In genomic region chr7:150476285-150476684, GRCh38 we compare ENCODE assay signal across 24 cellular contexts. TPM values are rescaled to one million over a fixed set of nuclear protein-coding genes. Genes with fewer than 3 reads are reported as not detected.
DNase-seq lines count a peak whose midpoint lies in the region; ATAC-seq and TF ChIP-seq lines count a peak whose summit lies in the region.
"Had no signal": no experiment of that assay in that cellular context is flagged by ENCODE, and none has a peak within 500 bp of the region (broad histone marks: within the 10 kb centered on the region; RNA-seq: fewer than 3 reads in every experiment).

No MANE protein-coding gene starts in this region.

- H3K27me3 Mint-ChIP-seq in activated CD4-positive, alpha-beta T cell treated with anti-CD3 and anti-CD28 coated beads, Interleukin-2, amount 10 ng/mL, durations not matched to agents 24 days and 14 days = no peaks in the 10 kb centered on the region
- no peaks in the 10 kb centered on the region for H3K27me3 Mint-ChIP-seq in CD4-positive, alpha-beta T cell
- no peaks in the 10 kb centered on the region for H3K27me3 Mint-ChIP-seq in activated T-helper 2 cell treated with anti-CD3 and anti-CD28 coated beads, Interferon-gamma antibody, Interleukin-2, Interleukin-4, amounts not matched to agents 10 μg/mL and 5 μg/mL and 100 μg/mL, durations not matched to agents 14 hours and 24 hours and 36 hours (ENCODE audit: low read depth)
- H3K27me3 Mint-ChIP-seq in naive thymus-derived CD8-positive, alpha-beta T cell = no peaks in the 10 kb centered on the region

- H3K9me3 ChIP-seq in CD4-positive, alpha-beta T cell (ENCODE audit: control insufficient read depth, low read length) = no peaks in the 10 kb centered on the region
- H3K9me3 ChIP-seq: Caco-2, prostate gland, upper lobe of right lung had no signal

- peaks cover 14% of the 10 kb centered on the region for H3K9me3 Mint-ChIP-seq in activated CD4-positive, alpha-beta T cell treated with anti-CD3 and anti-CD28 coated beads, Interleukin-2, amount 10 ng/mL, durations not matched to agents 24 days and 14 days
- peaks cover 9% of the 10 kb centered on the region for H3K9me3 Mint-ChIP-seq in CD4-positive, alpha-beta T cell
- H3K9me3 Mint-ChIP-seq in activated T-helper 2 cell treated with anti-CD3 and anti-CD28 coated beads, Interferon-gamma antibody, Interleukin-2, Interleukin-4, amounts not matched to agents 10 μg/mL and 5 μg/mL and 100 μg/mL, durations not matched to agents 14 hours and 24 hours and 36 hours = peaks cover 11% of the 10 kb centered on the region
- H3K9me3 Mint-ChIP-seq in naive thymus-derived CD8-positive, alpha-beta T cell = peaks cover 0 to 5% (median 0%) of the 10 kb centered on the region in 9 donors

- POLR2A ChIA-PET in CD4-positive, alpha-beta T cell (lab: Charles Lee) = interaction anchor here (1.2 to 3.7 kb wide), 5 partner anchors 12 to 39 kb away, joined by 3 to 17 read pairs (median 5); partner anchors contain the start of gene GIMAP7
- POLR2A ChIA-PET in naive thymus-derived CD8-positive, alpha-beta T cell (lab: Charles Lee) = interaction anchor here (1.3 to 13.2 kb wide), 4 partner anchors 8 to 38 kb away, joined by 5 to 198 read pairs (median 14); partner anchors contain the start of genes GIMAP7 and GIMAP8

- H3K4me3 Mint-ChIP-seq in activated CD4-positive, alpha-beta T cell treated with anti-CD3 and anti-CD28 coated beads, Interleukin-2, amount 10 ng/mL, durations not matched to agents 24 days and 14 days = peak overlapping the region; percentile 65
- H3K4me3 Mint-ChIP-seq in CD4-positive, alpha-beta T cell = peak overlapping the region; percentile 25
- no peak overlapping the region for H3K4me3 Mint-ChIP-seq in activated T-helper 2 cell treated with anti-CD3 and anti-CD28 coated beads, Interferon-gamma antibody, Interleukin-2, Interleukin-4, amounts not matched to agents 10 μg/mL and 5 μg/mL and 100 μg/mL, durations not matched to agents 14 hours and 24 hours and 36 hours (ENCODE audit: low read depth)
- peak overlapping the region in 9 of 10 donors; percentile 1 to 80 (median 34) for H3K4me3 Mint-ChIP-seq in naive thymus-derived CD8-positive, alpha-beta T cell
- H3K4me3 Mint-ChIP-seq: WTC11 had no signal

- DNase-seq in activated CD4-positive, alpha-beta T cell treated with anti-CD3 and anti-CD28 coated beads, Interleukin-2, amount 10 ng/mL, durations not matched to agents 24 days and 14 days = no peak
- DNase-seq in activated CD4-positive, alpha-beta T cell treated with anti-CD3 and anti-CD28 coated beads, Interleukin-2, amount 50 U/mL, for 1 hour = no peak
- no peak for DNase-seq in CD4-positive, alpha-beta T cell
- no peak for DNase-seq in activated T-helper 2 cell treated with anti-CD3 and anti-CD28 coated beads, Interferon-gamma antibody, Interleukin-2, Interleukin-4, amounts not matched to agents 10 μg/mL and 5 μg/mL and 100 μg/mL, durations not matched to agents 14 hours and 24 hours and 36 hours (ENCODE audit: low spot score)
- DNase-seq in naive thymus-derived CD8-positive, alpha-beta T cell = no peak
- DNase-seq in NCI-H524 (lab: John Stamatoyannopoulos, UW) (no peak), SKM-1 treated with dmso at 0.1 percent for 144 hours (lab: John Stamatoyannopoulos, UW; ENCODE audit: unreplicated experiment) (no peak), NCI-H1694 treated with DMSO at 0.1 percent for 48 hours (lab: John Stamatoyannopoulos, UW) (no peak)
- DNase-seq: Caco-2, DMS79 treated with DMSO at 0.1 percent for 48 hours, glutamatergic neuron, kidney, NCI-H1105, NCI-H2029, NCI-H226, NCI-H748 treated with DMSO at 0.1 percent for 48 hours, substantia nigra, upper lobe of right lung had no signal

- CTCF ChIA-PET in CD4-positive, alpha-beta T cell (lab: Charles Lee) = interaction anchor here (1.6 to 1.9 kb wide), 2 partner anchors 11 to 38 kb away, joined by 3 to 4 read pairs; partner anchors contain the start of gene GIMAP7

- peaks cover 63% of the 10 kb centered on the region for H3K36me3 Mint-ChIP-seq in activated CD4-positive, alpha-beta T cell treated with anti-CD3 and anti-CD28 coated beads, Interleukin-2, amount 10 ng/mL, durations not matched to agents 24 days and 14 days (ENCODE audit: low read depth)
- peaks cover 78% of the 10 kb centered on the region for H3K36me3 Mint-ChIP-seq in CD4-positive, alpha-beta T cell (ENCODE audit: low read depth)
- H3K36me3 Mint-ChIP-seq in activated T-helper 2 cell treated with anti-CD3 and anti-CD28 coated beads, Interferon-gamma antibody, Interleukin-2, Interleukin-4, amounts not matched to agents 10 μg/mL and 5 μg/mL and 100 μg/mL, durations not matched to agents 14 hours and 24 hours and 36 hours (ENCODE audit: low read depth) = peaks cover 66% of the 10 kb centered on the region
- peaks cover 36 to 73% (median 72%) of the 10 kb centered on the region in 3 donors for H3K36me3 Mint-ChIP-seq in naive thymus-derived CD8-positive, alpha-beta T cell
- H3K36me3 Mint-ChIP-seq: WTC11 had no signal

- peaks cover 72% of the 10 kb centered on the region for H3K4me1 Mint-ChIP-seq in activated CD4-positive, alpha-beta T cell treated with anti-CD3 and anti-CD28 coated beads, Interleukin-2, amount 10 ng/mL, durations not matched to agents 24 days and 14 days
- H3K4me1 Mint-ChIP-seq in CD4-positive, alpha-beta T cell (ENCODE audit: low read depth) = peaks cover 92% of the 10 kb centered on the region
- peaks cover 54% of the 10 kb centered on the region for H3K4me1 Mint-ChIP-seq in activated T-helper 2 cell treated with anti-CD3 and anti-CD28 coated beads, Interferon-gamma antibody, Interleukin-2, Interleukin-4, amounts not matched to agents 10 μg/mL and 5 μg/mL and 100 μg/mL, durations not matched to agents 14 hours and 24 hours and 36 hours (ENCODE audit: low read depth)
- peaks cover 44 to 93% (median 91%) of the 10 kb centered on the region in 4 donors for H3K4me1 Mint-ChIP-seq in naive thymus-derived CD8-positive, alpha-beta T cell

- peak overlapping the region; percentile 100 for H3K27ac Mint-ChIP-seq in activated CD4-positive, alpha-beta T cell treated with anti-CD3 and anti-CD28 coated beads, Interleukin-2, amount 10 ng/mL, durations not matched to agents 24 days and 14 days
- peak overlapping the region; percentile 97 for H3K27ac Mint-ChIP-seq in CD4-positive, alpha-beta T cell
- peak overlapping the region; percentile 82 for H3K27ac Mint-ChIP-seq in activated T-helper 2 cell treated with anti-CD3 and anti-CD28 coated beads, Interferon-gamma antibody, Interleukin-2, Interleukin-4, amounts not matched to agents 10 μg/mL and 5 μg/mL and 100 μg/mL, durations not matched to agents 14 hours and 24 hours and 36 hours
- H3K27ac Mint-ChIP-seq in naive thymus-derived CD8-positive, alpha-beta T cell = peak overlapping the region; percentile 89 to 100 (median 100)
- H3K27ac Mint-ChIP-seq: WTC11 had no signal

- no peak for TF ChIP-seq CTCF in CD4-positive, alpha-beta T cell (IDR thresholded peaks at IDR 0.05)

- peak overlapping the region; percentile 92 for H3K27ac ChIP-seq in CD4-positive, alpha-beta T cell (ENCODE audit: low read depth, low read length)
- H3K27ac ChIP-seq: HL-60, prostate gland, RWPE1, upper lobe of right lung had no signal

- H3K27me3 ChIP-seq in CD4-positive, alpha-beta T cell (ENCODE audit: control insufficient read depth, insufficient read depth, low read length) = no peaks in the 10 kb centered on the region
- H3K27me3 ChIP-seq: upper lobe of right lung had no signal

- ATAC-seq in CD4-positive, alpha-beta T cell (ENCODE audit: poor library complexity) = no peak
- no peak for ATAC-seq in naive thymus-derived CD8-positive, alpha-beta T cell
- ATAC-seq: SK-N-SH treated with all-trans-retinoic acid at 6 μM for 48 hours, upper lobe of right lung, WTC11 had no signal

- intact Hi-C loops in activated CD4-positive, alpha-beta T cell treated with anti-CD3 and anti-CD28 coated beads, Interleukin-2, amount 10 ng/mL, durations not matched to agents 24 days and 14 days (cut with micrococcal nuclease) = no loop called here
- intact Hi-C loops in CD4-positive, alpha-beta T cell (cut with DNase I, micrococcal nuclease) = no loop called here
- intact Hi-C loops in activated T-helper 2 cell treated with anti-CD3 and anti-CD28 coated beads, Interferon-gamma antibody, Interleukin-2, Interleukin-4, amounts not matched to agents 10 μg/mL and 5 μg/mL and 100 μg/mL, durations not matched to agents 14 hours and 24 hours and 36 hours (cut with micrococcal nuclease) = no loop called here

RNA-seq across cellular contexts. Expression of gene GIMAP8, which starts 25.9 kb away (rescaled TPM):
- 7.9 and 8.5 TPM in 2 replicates for total RNA-seq in activated CD4-positive, alpha-beta T cell treated with anti-CD3 and anti-CD28 coated beads, Interleukin-2, amount 10 ng/mL, durations not matched to agents 24 days and 14 days
- 1 to 10 TPM; 2.9 to 3.8 TPM for total RNA-seq in CD4-positive, alpha-beta T cell
- total RNA-seq in activated T-helper 2 cell treated with anti-CD3 and anti-CD28 coated beads, Interferon-gamma antibody, Interleukin-2, Interleukin-4, amounts not matched to agents 10 μg/mL and 5 μg/mL and 100 μg/mL, durations not matched to agents 14 hours and 24 hours and 36 hours = 6.1 and 7.0 TPM in 2 replicates
- total RNA-seq in naive thymus-derived CD8-positive, alpha-beta T cell = 10 to 100 TPM; 66.8 to 68.0 TPM
- polyA plus RNA-seq in naive thymus-derived CD8-positive, alpha-beta T cell = 10 to 100 TPM; 18.9 to 38.9 (median 25.9) TPM
- total RNA-seq: LHCN-M2 had no signal

RNA-seq across cellular contexts. Expression of gene GIMAP7, which starts 38.4 kb away (rescaled TPM):
- 40.5 and 45.0 TPM in 2 replicates for total RNA-seq in activated CD4-positive, alpha-beta T cell treated with anti-CD3 and anti-CD28 coated beads, Interleukin-2, amount 10 ng/mL, durations not matched to agents 24 days and 14 days
- 10 to 100 TPM; 48.4 to 50.7 TPM for total RNA-seq in CD4-positive, alpha-beta T cell
- 22.6 and 24.1 TPM in 2 replicates for total RNA-seq in activated T-helper 2 cell treated with anti-CD3 and anti-CD28 coated beads, Interferon-gamma antibody, Interleukin-2, Interleukin-4, amounts not matched to agents 10 μg/mL and 5 μg/mL and 100 μg/mL, durations not matched to agents 14 hours and 24 hours and 36 hours
- total RNA-seq in naive thymus-derived CD8-positive, alpha-beta T cell = 100 to 1,000 TPM; 367 to 369 TPM
- 100 to 1,000 TPM; 451 to 821 (median 658) TPM for polyA plus RNA-seq in naive thymus-derived CD8-positive, alpha-beta T cell
- total RNA-seq: Caco-2, LHCN-M2 had no signal
